ENCODE assay signal across 24 cellular contexts in genomic region chr11:77095551-77096490, GRCh38. TPM values are rescaled to one million over a fixed set of nuclear protein-coding genes. Genes with fewer than 3 reads are reported as not detected.
DNase-seq lines count a peak whose midpoint lies in the region; ATAC-seq and TF ChIP-seq lines count a peak whose summit lies in the region.
"Had no signal": no experiment of that assay in that cellular context is flagged by ENCODE, and none has a peak within 500 bp of the region (broad histone marks: within the 10 kb centered on the region; RNA-seq: fewer than 3 reads in every experiment).

No MANE protein-coding gene starts in this region.

- no peaks in the 10 kb centered on the region for H3K9me3 ChIP-seq in mucosa of descending colon
- no peaks in the 10 kb centered on the region for H3K9me3 ChIP-seq in suprapubic skin
- H3K9me3 ChIP-seq: esophagus squamous epithelium, uterus had no signal

- WGBS in suprapubic skin: 85% methylated on average over 20 of the region's 21 CpGs

- H3K4me1 Mint-ChIP-seq in chondrocyte (ENCODE audit: low read depth): no peaks in the 10 kb centered on the region
- H3K4me1 Mint-ChIP-seq: brain had no signal

- no peak for TF ChIP-seq POLR2A in suprapubic skin (IDR thresholded peaks at IDR 0.05)

- peaks cover 33% of the 10 kb centered on the region for H3K4me1 ChIP-seq in mucosa of descending colon (ENCODE audit: low read depth)
- no peaks in the 10 kb centered on the region for H3K4me1 ChIP-seq in suprapubic skin
- H3K4me1 ChIP-seq: uterus had no signal

- no peak overlapping the region for H3K27ac Mint-ChIP-seq in chondrocyte (ENCODE audit: unreplicated experiment)
- H3K27ac Mint-ChIP-seq: activated naive CD8-positive, alpha-beta T cell; activated T-helper 1 cell treated with anti-CD3 and anti-CD28 coated beads, Interleukin-12 subunit alpha, Interleukin-12 subunit beta, Interleukin-2, Interleukin-4 antibody, amounts not matched to agents 30 ng/mL and 10 ng/mL and 1 ng/mL, durations not matched to agents 14 hours and 24 hours and 36 hours; brain; naive thymus-derived CD8-positive, alpha-beta T cell; progenitor cell of endocrine pancreas had no signal

- no peaks in the 10 kb centered on the region for H3K27me3 Mint-ChIP-seq in chondrocyte (ENCODE audit: low read depth)
- H3K27me3 Mint-ChIP-seq: activated naive CD8-positive, alpha-beta T cell; brain; naive thymus-derived CD8-positive, alpha-beta T cell; progenitor cell of endocrine pancreas had no signal

- H3K4me3 ChIP-seq in mucosa of descending colon (no peak overlapping the region), suprapubic skin (no peak overlapping the region)
- H3K4me3 ChIP-seq: BLaER1, esophagus squamous epithelium, GM23248, lung, uterus had no signal

- H3K36me3 ChIP-seq in mucosa of descending colon (ENCODE audit: low read depth) (no peaks in the 10 kb centered on the region), suprapubic skin (no peaks in the 10 kb centered on the region)
- H3K36me3 ChIP-seq: BLaER1, uterus had no signal

- peak; percentile 35 for DNase-seq in Right ventricle myocardium superior
- DNase-seq in cardiac septum (ENCODE audit: low spot score): no peak
- peak; percentile 75 for DNase-seq in chondrocyte (ENCODE audit: low spot score)
- DNase-seq in mucosa of descending colon: peak; percentile 91 to 94 (median 93)
- peak; percentile 50 to 78 for DNase-seq in suprapubic skin (ENCODE audit: low spot score in 2 of 2)
- DNase-seq in cerebellar nuclear complex (lab: John Stamatoyannopoulos, UW): no peak
- no peak for DNase-seq in MV-4-11 (lab: John Stamatoyannopoulos, UW)
- DNase-seq: 8988T; activated CD4-positive, CD25-positive, alpha-beta regulatory T cell treated with anti-CD3 and anti-CD28 coated beads, Interleukin-2, amount 50 U/mL, for 72 hours; esophagus squamous epithelium; GM23248; NCI-H1105; NCI-H526 treated with DMSO at 0.1 percent for 48 hours; uterus had no signal

- intact Hi-C loops in Right ventricle myocardium superior (cut with DNase I): no loop called here
- intact Hi-C loops in cardiac septum (cut with DNase I): loop anchor here (10.0 kb wide), 1 partner anchor 171 kb away; no protein-coding TSS in a partner anchor
- intact Hi-C loops in mucosa of descending colon (cut with DNase I, micrococcal nuclease): no loop called here

- TF ChIP-seq CTCF in chondrocyte (IDR thresholded peaks at IDR 0.05) (no peak), mucosa of descending colon (IDR thresholded peaks at IDR 0.05) (no peak), suprapubic skin (IDR thresholded peaks at IDR 0.05) (no peak)

- no peak overlapping the region for H3K4me3 Mint-ChIP-seq in chondrocyte (ENCODE audit: unreplicated experiment)
- H3K4me3 Mint-ChIP-seq: activated naive CD8-positive, alpha-beta T cell; activated T-helper 1 cell treated with anti-CD3 and anti-CD28 coated beads, Interleukin-12 subunit alpha, Interleukin-12 subunit beta, Interleukin-2, Interleukin-4 antibody, amounts not matched to agents 30 ng/mL and 10 ng/mL and 1 ng/mL, durations not matched to agents 14 hours and 24 hours and 36 hours; brain; naive thymus-derived CD8-positive, alpha-beta T cell had no signal

- ATAC-seq in Right ventricle myocardium superior (ENCODE audit: poor library complexity) (peak; percentile 19), mucosa of descending colon (peak; percentile 90), GM18498 (IDR thresholded peaks at IDR 0.05; ENCODE audit: unreplicated experiment) (no peak)
- ATAC-seq: naive thymus-derived CD8-positive, alpha-beta T cell had no signal

- no peak overlapping the region for H3K27ac ChIP-seq in suprapubic skin
- H3K27ac ChIP-seq: BLaER1, esophagus squamous epithelium, GM23248, uterus had no signal

- no peaks in the 10 kb centered on the region for H3K9me3 Mint-ChIP-seq in chondrocyte (ENCODE audit: low read depth)
- H3K9me3 Mint-ChIP-seq: activated T-helper 1 cell treated with anti-CD3 and anti-CD28 coated beads, Interleukin-12 subunit alpha, Interleukin-12 subunit beta, Interleukin-2, Interleukin-4 antibody, amounts not matched to agents 30 ng/mL and 10 ng/mL and 1 ng/mL, durations not matched to agents 14 hours and 24 hours and 36 hours; naive thymus-derived CD8-positive, alpha-beta T cell had no signal

- no peaks in the 10 kb centered on the region for H3K36me3 Mint-ChIP-seq in chondrocyte (ENCODE audit: low read depth)

- H3K27me3 ChIP-seq in suprapubic skin: no peaks in the 10 kb centered on the region
- H3K27me3 ChIP-seq: BLaER1, esophagus squamous epithelium, uterus had no signal

- TF ChIP-seq EP300 in suprapubic skin (IDR thresholded peaks at IDR 0.05): no peak

RNA-seq across cellular contexts. Expression of gene OMP, which starts 6.8 kb away (rescaled TPM):
- total RNA-seq in Right ventricle myocardium superior: not detected
- not detected for total RNA-seq in cardiac septum
- not detected in 3 replicates for total RNA-seq in chondrocyte
- total RNA-seq in mucosa of descending colon: 10 to 100 TPM; 10.3 to 21.1 (median 11.3) TPM
- total RNA-seq in suprapubic skin: 1 to 10 TPM in 1 of 4 donors, not detected in 3; 9.6 TPM
- total RNA-seq: activated CD8-positive, alpha-beta memory T cell treated with anti-CD3 and anti-CD28 coated beads for 36 hours; activated T-helper 1 cell treated with anti-CD3 and anti-CD28 coated beads, Interleukin-12 subunit alpha, Interleukin-12 subunit beta, Interleukin-2, Interleukin-4 antibody, amounts not matched to agents 30 ng/mL and 10 ng/mL and 1 ng/mL, durations not matched to agents 14 hours and 24 hours and 36 hours; GM23248; progenitor cell of endocrine pancreas; SK-MEL-5 had no signal

RNA-seq across cellular contexts. Expression of gene CAPN5, which starts 29.1 kb away (rescaled TPM):
- total RNA-seq in Right ventricle myocardium superior (2.6 TPM), cardiac septum (4.0 TPM), chondrocyte (11.9 to 16.7 TPM (median 13.6 TPM) in 3 replicates), mucosa of descending colon (100 to 1,000 TPM; 142 to 351 (median 253) TPM), suprapubic skin (1 to 10 TPM in 3 of 4 donors, under 1 TPM in 1; 0.87 to 2.0 (median 1.1) TPM)

RNA-seq across cellular contexts. Expression of gene MYO7A, which starts 32.2 kb away (rescaled TPM):
- 4.4 TPM for total RNA-seq in Right ventricle myocardium superior
- total RNA-seq in cardiac septum: 3.0 TPM
- total RNA-seq in chondrocyte: not detected in 3 replicates
- 1 to 10 TPM; 2.3 to 9.9 (median 6.7) TPM for total RNA-seq in mucosa of descending colon
- 1 to 10 TPM in 3 of 4 donors, under 1 TPM in 1; 0.34 to 2.4 (median 2.0) TPM for total RNA-seq in suprapubic skin
- total RNA-seq: GM23248 had no signal

Comparison
In these comparisons a context has a peak if more than half of its experiments do, and no peak if none do; other contexts are left out.
1. DNase-seq: peak in Right ventricle myocardium superior (single experiment), chondrocyte (single experiment), mucosa of descending colon (3 of 3) and suprapubic skin (2 of 2); none in cardiac septum (single experiment), cerebellar nuclear complex (0 of 2) and MV-4-11 (single experiment).